8 cellular contexts compared by ENCODE assay signal in genomic region chr7:105388373-105389089, GRCh38. TPM values are rescaled to one million over a fixed set of nuclear protein-coding genes. Genes with fewer than 3 reads are reported as not detected.
A peak's percentile ranks its signal among the peaks of the same experiment; 100 is the strongest.
DNase-seq lines count a peak whose midpoint lies in the region; ATAC-seq, FAIRE-seq and TF ChIP-seq lines count a peak whose summit lies in the region.

SRPK2 (minus strand) TSS chr7:105388921.

- ATAC-seq in GM18858 (IDR thresholded peaks at IDR 0.05; ENCODE audit: unreplicated experiment) = peak; percentile 40
- peak; percentile 64 for ATAC-seq in HG03103 (IDR thresholded peaks at IDR 0.05; ENCODE audit: low read depth, unreplicated experiment)

- peaks cover 40% of the 10 kb centered on the region for H3K79me2 ChIP-seq in endothelial cell of umbilical vein (ENCODE audit: control insufficient read depth, insufficient read depth, low read length)

- BruUV-seq in endothelial cell of umbilical vein (replicated peaks; lab: Mats Ljungman, UMichigan) = no TSS peak

- intact Hi-C loops in endothelial cell of umbilical vein (cut with micrococcal nuclease) = loop anchor here (5.0 kb wide), 1 partner anchor 36 kb away; no protein-coding TSS in a partner anchor

- POLR2A ChIA-PET in endothelial cell of umbilical vein (lab: Charles Lee) = no interaction called here

- H3K9me3 ChIP-seq in endothelial cell of umbilical vein (replicated peaks; ENCODE audit: control insufficient read depth, insufficient read depth, low read length) = no peaks in the 10 kb centered on the region

- H3K4me1 ChIP-seq in endothelial cell of umbilical vein (ENCODE audit: control insufficient read depth, extremely low read depth, insufficient read depth, low read length) = peaks cover 15% of the 10 kb centered on the region

- H3K36me3 ChIP-seq in endothelial cell of umbilical vein (ENCODE audit: control insufficient read depth in 2 of 2, extremely low read depth in 1 of 2, insufficient read depth in 2 of 2, low read length in 2 of 2) = no peaks in the 10 kb centered on the region

- peak within 1 kb of the TSS; percentile 85 for H2AFZ ChIP-seq in endothelial cell of umbilical vein (ENCODE audit: low read depth, low read length)

- no peaks in the 10 kb centered on the region for H3K27me3 ChIP-seq in endothelial cell of umbilical vein (ENCODE audit: control insufficient read depth in 2 of 2, insufficient read depth in 2 of 2, low read length in 2 of 2)

- H3K4me3 ChIP-seq in AG10803 (ENCODE audit: low read length) = peak within 1 kb of the TSS; percentile 74
- H3K4me3 ChIP-seq in endothelial cell of umbilical vein (replicated peaks in 1 of 3; ENCODE audit: insufficient read depth in 1 of 3, low read depth in 1 of 3, low read length in 3 of 3) = peak within 1 kb of the TSS; percentile 78 to 98 (median 96)

- H3K9ac ChIP-seq in endothelial cell of umbilical vein (replicated peaks; ENCODE audit: extremely low read depth, insufficient read depth, low read length) = peak within 1 kb of the TSS; percentile 89

- H3K9me1 ChIP-seq in endothelial cell of umbilical vein (replicated peaks; ENCODE audit: control insufficient read depth, extremely low read depth, insufficient read depth, low read length) = no peaks in the 10 kb centered on the region

- TF ChIP-seq CTCF in AG10803 (conservative IDR thresholded peaks at IDR 0.05; ENCODE audit: low read length) (no peak), endothelial cell of umbilical vein (IDR thresholded peaks at IDR 0.05; ENCODE audit: extremely low read depth in 1 of 2, insufficient read depth in 1 of 2, low read depth in 1 of 2, low read length in 2 of 2) (no peak)

- FAIRE-seq in endothelial cell of umbilical vein (lab: Jason Lieb, UNC) = no peak

- CTCF ChIA-PET in endothelial cell of umbilical vein (lab: Charles Lee) = interaction anchor here (1.0 to 3.5 kb wide), 2 partner anchors 10 to 247 kb away, joined by 3 to 22 read pairs; no protein-coding TSS in a partner anchor

- H3K4me2 ChIP-seq in endothelial cell of umbilical vein (ENCODE audit: insufficient read depth, low read length) = peak within 1 kb of the TSS; percentile 92

- peaks cover 2% of the 10 kb centered on the region for H4K20me1 ChIP-seq in endothelial cell of umbilical vein (replicated peaks; ENCODE audit: control insufficient read depth, extremely low read depth, insufficient read depth, low read length)

- no peak for TF ChIP-seq POLR2A in endothelial cell of umbilical vein (IDR thresholded peaks at IDR 0.05; ENCODE audit: low read depth, low read length)

- DNase-seq in AG10803 (ENCODE audit: low read depth) (peak; percentile 67), NCI-H82 (lab: John Stamatoyannopoulos, UW) (peak; percentile 83), endothelial cell of umbilical vein (ENCODE audit: low read depth, low spot score) (peak; percentile 69), mucosa of gallbladder (ENCODE audit: low spot score) (peak; percentile 75)
- peak; percentile 88 for DNase-seq in activated CD8-positive, alpha-beta memory T cell treated with anti-CD3 and anti-CD28 coated beads, Interleukin-2, amount 50 U/mL, for 48 hours
- peak; percentile 36 to 51 for DNase-seq in stimulated activated CD8-positive, alpha-beta memory T cell treated with anti-CD3 and anti-CD28 coated beads, Interleukin-4, amount 100 ng/mL, for 1 hour (ENCODE audit: low read depth in 2 of 2, low spot score in 1 of 2)

- dilution Hi-C loops in endothelial cell of umbilical vein (cut with MboI; ENCODE audit: extremely low pct_ligation_motif_present, low sequenced_read_pairs) = no loop called here

- peak within 1 kb of the TSS; percentile 54 for H3K27ac ChIP-seq in endothelial cell of umbilical vein (ENCODE audit: insufficient read depth, low read depth, low read length)

TF ChIP-seq in endothelial cell of umbilical vein, 7 proteins besides CTCF, POLR2A, EP300 and RAD21:
- TF ChIP-seq MYC (IDR thresholded peaks at IDR 0.05; ENCODE audit: low read depth, low read length) (no peak), POLR2AphosphoS5 (IDR thresholded peaks at IDR 0.05; ENCODE audit: insufficient read depth, low read depth, low read length) (peak; percentile 68), JUN (IDR thresholded peaks at IDR 0.05; ENCODE audit: borderline replicate concordance, insufficient read depth, insufficient read length, low read depth) (no peak), GATA2 (IDR thresholded peaks at IDR 0.05; ENCODE audit: insufficient read depth, insufficient read length, low read depth, low read length) (no peak)

RNA-seq across cellular contexts. Expression of gene SRPK2, which starts in this region (rescaled TPM):
- total RNA-seq in endothelial cell of umbilical vein (55.2 and 58.4 TPM in 2 replicates), mucosa of gallbladder (45.0 TPM)
- polyA plus RNA-seq in endothelial cell of umbilical vein = 8.6 and 13.4 TPM in 2 replicates
- polyA plus RNA-seq in endothelial cell of umbilical vein (2011; cell fraction: cytosol; rRNA removed) = 13.7 and 16.6 TPM in 2 replicates
- polyA plus RNA-seq in endothelial cell of umbilical vein (2011; cell fraction: nucleus; rRNA removed) = 27.7 and 30.2 TPM in 2 replicates
- polyA plus RNA-seq in endothelial cell of umbilical vein (2012) = 33.8 and 35.0 TPM in 2 replicates
- 35.2 and 48.1 TPM in 2 replicates for polyA minus RNA-seq in endothelial cell of umbilical vein
- polyA minus RNA-seq in endothelial cell of umbilical vein (2011; cell fraction: cytosol; rRNA and poly(A)+ RNA removed) = 12.3 TPM
- polyA minus RNA-seq in endothelial cell of umbilical vein (2011; cell fraction: nucleus; rRNA and poly(A)+ RNA removed) = 75.1 and 99.2 TPM in 2 replicates

Comparison
In these comparisons a context has a peak if more than half of its experiments do, and no peak if none do; other contexts are left out.
1. Peak in every context shown above with its lines: DNase-seq, ATAC-seq, H3K4me3 ChIP-seq and H3K27ac ChIP-seq.